In genomic region chr14:65069874-65070709, GRCh38 we compare ENCODE assay signal across 10 cellular contexts. TPM values are rescaled to one million over a fixed set of nuclear protein-coding genes. Genes with fewer than 3 reads are reported as not detected.
DNase-seq lines count a peak whose midpoint lies in the region; ATAC-seq, FAIRE-seq and TF ChIP-seq lines count a peak whose summit lies in the region.
"Had no signal": no experiment of that assay in that cellular context is flagged by ENCODE, and none has a peak within 500 bp of the region (broad histone marks: within the 10 kb centered on the region; RNA-seq: fewer than 3 reads in every experiment).

No MANE protein-coding gene starts in this region.

- 0 out of 2 replicates have a peak, but pooled peaks have one; percentile 26 for ATAC-seq in HCT116
- ATAC-seq in GM19035 (IDR thresholded peaks at IDR 0.05; ENCODE audit: unreplicated experiment) = no peak
- ATAC-seq: activated naive CD8-positive, alpha-beta T cell treated with anti-CD3 and anti-CD28 coated beads, Interleukin-2, amount 50 U/mL, for 24 hours had no signal

- FAIRE-seq in bronchial epithelial cell (lab: Jason Lieb, UNC) = no peak

- no peak overlapping the region for H3K9ac ChIP-seq in HCT116 (ENCODE audit: low read length)

- H2AFZ ChIP-seq in HCT116 (ENCODE audit: low read depth, low read length, poor library complexity, severe bottlenecking) = no peak overlapping the region

- no peaks in the 10 kb centered on the region for H4K20me1 ChIP-seq in HCT116 (ENCODE audit: insufficient read depth)

- no peaks in the 10 kb centered on the region for H3K9me2 ChIP-seq in HCT116 (ENCODE audit: insufficient read depth)

- no peak for TF ChIP-seq RAD21 in HCT116 (IDR thresholded peaks at IDR 0.05; ENCODE audit: low read depth)

- intact Hi-C loops in HCT116 (cut with micrococcal nuclease) = no loop called here

- no peak for TF ChIP-seq POLR2A in HCT116 (IDR thresholded peaks at IDR 0.05; ENCODE audit: borderline replicate concordance, extremely low read depth, insufficient read depth, insufficient read length)

- no peaks in the 10 kb centered on the region for H3K27me3 ChIP-seq in HCT116 (ENCODE audit: insufficient read depth, low read length)
- H3K27me3 ChIP-seq in bronchial epithelial cell (ENCODE audit: control insufficient read depth, insufficient read depth, low read length) = no peaks in the 10 kb centered on the region

- no peak overlapping the region for H3K27ac ChIP-seq in HCT116 (ENCODE audit: low read depth, low read length)

- BruUV-seq in HCT116 (replicated peaks; lab: Mats Ljungman, UMichigan) = no TSS peak

- TF ChIP-seq CTCF in HCT116 (IDR thresholded peaks at IDR 0.05 in 2 of 3, conservative IDR thresholded peaks at IDR 0.05 in 1 of 3; ENCODE audit: borderline replicate concordance in 1 of 3, insufficient read depth in 1 of 3, low read depth in 2 of 3, low read length in 2 of 3) (no peak), bronchial epithelial cell (IDR thresholded peaks at IDR 0.05; ENCODE audit: insufficient read depth, low read length, severe bottlenecking) (no peak)

- DNase-seq in HCT116 (ENCODE audit: low read depth, low spot score) (no peak), NCI-H2107 treated with DMSO at 0.1 percent for 48 hours (lab: John Stamatoyannopoulos, UW; ENCODE audit: unreplicated experiment) (peak; percentile 95), bronchial epithelial cell (ENCODE audit: low read depth) (peak; percentile 25), pons (ENCODE audit: low spot score) (peak; percentile 36), glomerular visceral epithelial cell (ENCODE audit: extremely low spot score) (no peak)
- DNase-seq in stimulated activated CD4-positive, alpha-beta T cell treated with anti-CD3 and anti-CD28 coated beads, Interleukin-2, amount 100 ng/mL, for 48 hours = no peak
- no peak for DNase-seq in activated naive CD4-positive, alpha-beta T cell (lab: John Stamatoyannopoulos, UW)
- DNase-seq: activated naive CD8-positive, alpha-beta T cell treated with anti-CD3 and anti-CD28 coated beads, Interleukin-2, amount 50 U/mL, for 24 hours; naive B cell had no signal

- no peak overlapping the region for H3K4me3 ChIP-seq in HCT116 (replicated peaks in 1 of 2; ENCODE audit: low read depth in 1 of 2, low read length in 2 of 2)
- no peak overlapping the region for H3K4me3 ChIP-seq in bronchial epithelial cell (ENCODE audit: low read depth, low read length)

- H3K4me2 ChIP-seq in HCT116 (ENCODE audit: low read length) = no peak overlapping the region

- peaks cover 0 to 7% of the 10 kb centered on the region in 2 experiments; a peak in 1 of 4 replicates for H3K36me3 ChIP-seq in HCT116 (ENCODE audit: control insufficient read depth in 1 of 2, insufficient read depth in 2 of 2, low read length in 2 of 2)
- H3K36me3 ChIP-seq in bronchial epithelial cell (ENCODE audit: control insufficient read depth, insufficient read depth, low read length) = peaks cover 9% of the 10 kb centered on the region

- H3K4me1 ChIP-seq in HCT116 (ENCODE audit: control insufficient read depth in 1 of 2, insufficient read depth in 2 of 2, low read length in 2 of 2) = no peaks in the 10 kb centered on the region

- H3K9me3 ChIP-seq in HCT116 (ENCODE audit: control insufficient read depth in 1 of 2, insufficient read depth in 1 of 2, low read depth in 1 of 2, low read length in 2 of 2) = no peaks in the 10 kb centered on the region

- POLR2A ChIA-PET in HCT116 (lab: Charles Lee) = no interaction called here

- CTCF ChIA-PET in HCT116 (lab: Charles Lee) = no interaction called here

- RAD21 ChIA-PET in HCT116 (lab: Charles Lee; ENCODE audit: low non-redundant PET in 1 of 2, low total read pairs in 2 of 2, uncharacterized antibody in 2 of 2, unreplicated experiment in 2 of 2) = no interaction called here

- no peaks in the 10 kb centered on the region for H3K79me2 ChIP-seq in HCT116 (ENCODE audit: insufficient read depth, low read length)

TF ChIP-seq in HCT116, 20 proteins besides CTCF, POLR2A, EP300 and RAD21:
- no peak for TF ChIP-seq ZBTB33 (IDR thresholded peaks at IDR 0.05; ENCODE audit: extremely low read depth, insufficient replicate concordance, low read length)
- no peak for TF ChIP-seq EZH2 (IDR thresholded peaks at IDR 0.05)
- no peak for TF ChIP-seq REST (IDR thresholded peaks at IDR 0.05; ENCODE audit: low read depth)
- no peak for TF ChIP-seq POLR2AphosphoS5 (IDR thresholded peaks at IDR 0.05; ENCODE audit: low read depth, low read length)
- no peak for TF ChIP-seq JUND (IDR thresholded peaks at IDR 0.05)
- TF ChIP-seq SIN3A (IDR thresholded peaks at IDR 0.05; ENCODE audit: low read depth) = no peak
- no peak for TF ChIP-seq FOSL1 (IDR thresholded peaks at IDR 0.05; ENCODE audit: low read depth)
- no peak for TF ChIP-seq TCF7L2 (IDR thresholded peaks at IDR 0.05; ENCODE audit: borderline replicate concordance, extremely low read depth, insufficient read depth, insufficient read length)
- TF ChIP-seq SRF (IDR thresholded peaks at IDR 0.05; ENCODE audit: low read depth) = no peak
- TF ChIP-seq ELF1 (IDR thresholded peaks at IDR 0.05; ENCODE audit: borderline replicate concordance, low read depth) = no peak
- TF ChIP-seq YY1 (IDR thresholded peaks at IDR 0.05; ENCODE audit: extremely low read depth, insufficient replicate concordance, low read depth, low read length) = no peak
- TF ChIP-seq EZH2phosphoT487 (IDR thresholded peaks at IDR 0.05; ENCODE audit: borderline replicate concordance) = no peak
- no peak for TF ChIP-seq SP1 (IDR thresholded peaks at IDR 0.05; ENCODE audit: low read depth)
- TF ChIP-seq MAX (IDR thresholded peaks at IDR 0.05) = no peak
- TF ChIP-seq CEBPB (IDR thresholded peaks at IDR 0.05; ENCODE audit: low read depth) = no peak
- no peak for TF ChIP-seq ZFX (IDR thresholded peaks at IDR 0.05)
- TF ChIP-seq EGR1 (IDR thresholded peaks at IDR 0.05; ENCODE audit: low read depth) = no peak
- TF ChIP-seq ATF3 (IDR thresholded peaks at IDR 0.05) = no peak

RNA-seq across cellular contexts. Expression of gene MAX, which starts 32.2 kb away (rescaled TPM):
- total RNA-seq in HCT116 (2021; ENCODE audit: unreplicated experiment) (72.6 TPM), bronchial epithelial cell (42.4 and 48.8 TPM in 2 replicates)
- 32.2 and 34.5 TPM in 2 replicates for polyA plus RNA-seq in HCT116 (2012)

Comparison
In these comparisons a context has a peak if more than half of its experiments do, and no peak if none do; other contexts are left out.
1. DNase-seq: peak in NCI-H2107 treated with DMSO at 0.1 percent for 48 hours (single experiment), bronchial epithelial cell (single experiment) and pons (single experiment); none in HCT116 (single experiment), stimulated activated CD4-positive, alpha-beta T cell treated with anti-CD3 and anti-CD28 coated beads, Interleukin-2, amount 100 ng/mL, for 48 hours (0 of 2), activated naive CD4-positive, alpha-beta T cell (0 of 4) and glomerular visceral epithelial cell (single experiment).